ENCODE assay signal across 1 cellular context in genomic region chr1:10021992-10022391, GRCh38. TPM values are rescaled to one million over a fixed set of nuclear protein-coding genes. Genes with fewer than 3 reads are reported as not detected.
"Had no signal": no experiment of that assay in that cellular context is flagged by ENCODE, and none has a peak within 500 bp of the region (broad histone marks: within the 10 kb centered on the region; RNA-seq: fewer than 3 reads in every experiment).

No MANE protein-coding gene starts in this region.

RNA-seq across cellular contexts. Expression of gene RBP7, which starts 25.0 kb away (rescaled TPM):
- polyA plus RNA-seq: GM23248 had no signal
